ENCODE assay signal across 8 cellular contexts in the genomic region with DNA sequence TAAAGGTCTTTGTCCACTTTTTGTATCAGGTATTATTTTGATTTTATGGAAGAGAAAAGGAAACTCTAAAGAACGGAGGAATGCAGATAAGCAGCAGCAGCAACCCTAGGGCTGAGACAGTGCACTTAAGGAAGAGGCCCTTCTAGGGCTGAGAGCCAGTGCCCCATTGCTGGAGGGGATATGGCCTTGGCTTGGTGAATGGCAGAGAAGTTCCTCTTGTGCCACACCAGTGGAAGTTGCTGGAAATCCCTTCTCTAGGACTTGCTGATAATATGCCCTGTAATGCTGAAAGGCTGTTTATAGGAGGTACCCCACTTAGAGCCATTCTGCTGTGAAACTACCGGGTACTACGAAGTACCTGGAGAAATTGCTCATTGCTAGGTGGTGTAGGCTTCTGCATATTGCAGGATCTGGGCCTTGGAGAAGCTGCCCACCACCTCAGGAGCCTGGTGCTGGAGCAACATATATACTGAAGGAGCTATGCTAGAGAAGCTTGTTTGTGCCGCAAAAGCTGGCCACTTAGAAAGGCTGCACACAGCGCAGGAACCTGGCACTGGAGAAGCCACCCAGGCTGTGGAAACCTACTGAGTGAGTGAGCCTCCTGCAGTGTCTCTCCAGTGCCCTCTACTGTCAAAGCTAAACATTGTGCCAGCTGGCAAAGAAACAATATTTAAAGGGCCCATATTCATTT. TPM values are rescaled to one million over a fixed set of nuclear protein-coding genes. Genes with fewer than 3 reads are reported as not detected.
DNase-seq lines count a peak whose midpoint lies in the region; ATAC-seq and TF ChIP-seq lines count a peak whose summit lies in the region.

No MANE protein-coding gene starts in this region.

- no peak overlapping the region for H3K27ac Mint-ChIP-seq in CD8-positive, alpha-beta T cell
- no peak overlapping the region for H3K27ac Mint-ChIP-seq in activated CD4-positive, alpha-beta memory T cell treated with anti-CD3 and anti-CD28 coated beads for 36 hours

- no peaks in the 10 kb centered on the region for H3K36me3 ChIP-seq in CD8-positive, alpha-beta T cell (ENCODE audit: insufficient read depth, low read length)
- H3K36me3 ChIP-seq in effector memory CD4-positive, alpha-beta T cell (ENCODE audit: control insufficient read depth, insufficient read depth, low read length): no peaks in the 10 kb centered on the region

- CTCF ChIA-PET in CD8-positive, alpha-beta T cell (lab: Charles Lee): interaction anchor here (0.5 to 5.2 kb wide), 26 partner anchors 8 to 875 kb away, joined by 3 to 42 read pairs (median 3); partner anchors contain the start of genes STK10 and UBTD2
- CTCF ChIA-PET in activated CD4-positive, alpha-beta memory T cell treated with anti-CD3 and anti-CD28 coated beads for 36 hours (lab: Charles Lee): interaction anchor here (0.5 to 3.9 kb wide), 32 partner anchors 8 to 404 kb away, joined by 3 to 21 read pairs (median 4); partner anchors contain the start of genes EFCAB9 and STK10

- DNase-seq in CD8-positive, alpha-beta T cell: peak; percentile 16 to 71 (median 51)
- peak; percentile 77 for DNase-seq in NCI-H82 (lab: John Stamatoyannopoulos, UW)
- DNase-seq in activated CD4-positive, alpha-beta memory T cell treated with anti-CD3 and anti-CD28 coated beads for 36 hours: peak; percentile 72
- peak; percentile 21 to 27 (median 24) for DNase-seq in effector memory CD4-positive, alpha-beta T cell
- DNase-seq in mucosa of gallbladder (ENCODE audit: low spot score): peak; percentile 63
- peak; percentile 21 to 72 (median 40) for DNase-seq in stimulated activated naive CD4-positive, alpha-beta T cell (lab: John Stamatoyannopoulos, UW)

- intact Hi-C loops in CD8-positive, alpha-beta T cell (cut with DNase I, micrococcal nuclease): loop anchor here (1.0 to 2.0 kb wide), 5 partner anchors 185 to 874 kb away; partner anchors contain the start of gene FGF18 (in 1 of the 2)
- intact Hi-C loops in activated CD4-positive, alpha-beta memory T cell treated with anti-CD3 and anti-CD28 coated beads for 36 hours (cut with micrococcal nuclease): loop anchor here (1.0 to 5.0 kb wide), 5 partner anchors 18 to 381 kb away; partner anchors contain the start of gene STK10

- no peaks in the 10 kb centered on the region for H3K9me3 ChIP-seq in CD8-positive, alpha-beta T cell (ENCODE audit: low read length)
- H3K9me3 ChIP-seq in effector memory CD4-positive, alpha-beta T cell (ENCODE audit: control insufficient read depth, low read length): no peaks in the 10 kb centered on the region

- peaks cover 3% of the 10 kb centered on the region for H3K27me3 Mint-ChIP-seq in CD8-positive, alpha-beta T cell (ENCODE audit: low read depth)
- peaks cover 4% of the 10 kb centered on the region for H3K27me3 Mint-ChIP-seq in activated CD4-positive, alpha-beta memory T cell treated with anti-CD3 and anti-CD28 coated beads for 36 hours

- H3K36me3 Mint-ChIP-seq in CD8-positive, alpha-beta T cell: no peaks in the 10 kb centered on the region
- no peaks in the 10 kb centered on the region for H3K36me3 Mint-ChIP-seq in activated CD4-positive, alpha-beta memory T cell treated with anti-CD3 and anti-CD28 coated beads for 36 hours

- no peaks in the 10 kb centered on the region for H3K4me1 ChIP-seq in CD8-positive, alpha-beta T cell (ENCODE audit: insufficient read depth, low read length)
- H3K4me1 ChIP-seq in effector memory CD4-positive, alpha-beta T cell (ENCODE audit: control insufficient read depth, insufficient read depth, low read length, poor library complexity, severe bottlenecking): no peaks in the 10 kb centered on the region

- POLR2A ChIA-PET in CD8-positive, alpha-beta T cell (lab: Charles Lee): interaction anchor here (1.0 kb wide), 1 partner anchor 117 kb away, joined by 3 read pairs; no protein-coding TSS in a partner anchor
- POLR2A ChIA-PET in activated CD4-positive, alpha-beta memory T cell treated with anti-CD3 and anti-CD28 coated beads for 36 hours (lab: Charles Lee): no interaction called here

- ATAC-seq in CD8-positive, alpha-beta T cell: peak; percentile 100
- ATAC-seq in GM19395 (IDR thresholded peaks at IDR 0.05; ENCODE audit: unreplicated experiment): peak; percentile 84
- ATAC-seq in HG03558 (IDR thresholded peaks at IDR 0.05; ENCODE audit: extremely low read depth, unreplicated experiment): peak; percentile 59

- no peak overlapping the region for H3K27ac ChIP-seq in CD8-positive, alpha-beta T cell (ENCODE audit: low read depth, low read length)
- no peak overlapping the region for H3K27ac ChIP-seq in effector memory CD4-positive, alpha-beta T cell (ENCODE audit: insufficient read depth, low read length, poor library complexity, severe bottlenecking)

- H3K4me1 Mint-ChIP-seq in CD8-positive, alpha-beta T cell (ENCODE audit: low read depth): peaks cover 2% of the 10 kb centered on the region
- H3K4me1 Mint-ChIP-seq in activated CD4-positive, alpha-beta memory T cell treated with anti-CD3 and anti-CD28 coated beads for 36 hours (ENCODE audit: low read depth): no peaks in the 10 kb centered on the region

- no peaks in the 10 kb centered on the region for H3K27me3 ChIP-seq in CD8-positive, alpha-beta T cell (ENCODE audit: insufficient read depth, low read length)
- H3K27me3 ChIP-seq in effector memory CD4-positive, alpha-beta T cell (replicated peaks; ENCODE audit: control insufficient read depth, insufficient read depth, low read length, poor library complexity, severe bottlenecking): no peaks in the 10 kb centered on the region

- no peak overlapping the region for H3K4me3 Mint-ChIP-seq in CD8-positive, alpha-beta T cell
- no peak overlapping the region for H3K4me3 Mint-ChIP-seq in activated CD4-positive, alpha-beta memory T cell treated with anti-CD3 and anti-CD28 coated beads for 36 hours

- TF ChIP-seq CTCF in CD8-positive, alpha-beta T cell (IDR thresholded peaks at IDR 0.05): peak; percentile 82

- no peak overlapping the region for H3K4me3 ChIP-seq in CD8-positive, alpha-beta T cell (ENCODE audit: low read depth, low read length)
- H3K4me3 ChIP-seq in effector memory CD4-positive, alpha-beta T cell (ENCODE audit: insufficient read depth, low read depth, low read length, poor library complexity, severe bottlenecking): no peak overlapping the region

- no peaks in the 10 kb centered on the region for H3K9me3 Mint-ChIP-seq in CD8-positive, alpha-beta T cell
- H3K9me3 Mint-ChIP-seq in activated CD4-positive, alpha-beta memory T cell treated with anti-CD3 and anti-CD28 coated beads for 36 hours: no peaks in the 10 kb centered on the region

RNA-seq across cellular contexts. Expression of gene UBTD2, which starts 9.6 kb away (rescaled TPM):
- total RNA-seq in CD8-positive, alpha-beta T cell: under 1 TPM; 0.78 to 0.79 TPM
- total RNA-seq in activated CD4-positive, alpha-beta memory T cell treated with anti-CD3 and anti-CD28 coated beads for 36 hours: 1 to 10 TPM; 4.6 to 4.9 TPM
- total RNA-seq in mucosa of gallbladder: 16.9 TPM

Comparison
In these comparisons a context has a peak if more than half of its experiments do, and no peak if none do; other contexts are left out.
1. DNase-seq: peak in every context shown above with its lines; median percentile 77 in NCI-H82; 72 in activated CD4-positive, alpha-beta memory T cell treated with anti-CD3 and anti-CD28 coated beads for 36 hours; 63 in mucosa of gallbladder; 51 in CD8-positive, alpha-beta T cell; 40 in stimulated activated naive CD4-positive, alpha-beta T cell; 24 in effector memory CD4-positive, alpha-beta T cell.